ENCODE assay signal across 1 cellular context in the genomic region with DNA sequence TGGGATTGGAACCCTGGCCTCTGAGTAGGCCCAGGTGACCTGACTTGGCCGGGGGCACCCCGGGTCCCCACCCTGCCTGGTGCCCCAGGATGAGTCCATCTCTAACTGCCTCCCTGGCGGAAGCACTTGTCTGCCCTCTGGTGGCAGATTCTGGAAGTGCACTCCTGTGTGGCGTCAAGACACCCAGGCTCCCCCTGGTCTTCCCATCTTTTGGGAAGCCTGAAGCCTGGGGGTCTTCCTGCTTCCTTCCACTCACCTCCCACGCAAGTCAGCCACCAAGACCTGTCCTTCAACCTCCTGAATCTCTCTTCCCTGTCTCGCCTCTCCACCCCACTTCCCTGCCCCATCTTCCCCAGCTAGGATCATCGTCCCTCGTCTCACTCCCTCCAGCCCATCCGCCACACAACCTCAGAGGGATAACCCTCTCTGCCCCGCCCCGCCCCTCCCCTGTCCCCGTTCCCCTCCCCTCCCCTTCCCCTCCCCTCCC.
TF ChIP-seq lines count a peak whose summit lies in the region.

No MANE protein-coding gene starts in this region.

TF ChIP-seq in HEK293, 187 proteins besides CTCF, POLR2A, EP300 and RAD21 (continued from another document):
- TF ChIP-seq, protein P1, sequence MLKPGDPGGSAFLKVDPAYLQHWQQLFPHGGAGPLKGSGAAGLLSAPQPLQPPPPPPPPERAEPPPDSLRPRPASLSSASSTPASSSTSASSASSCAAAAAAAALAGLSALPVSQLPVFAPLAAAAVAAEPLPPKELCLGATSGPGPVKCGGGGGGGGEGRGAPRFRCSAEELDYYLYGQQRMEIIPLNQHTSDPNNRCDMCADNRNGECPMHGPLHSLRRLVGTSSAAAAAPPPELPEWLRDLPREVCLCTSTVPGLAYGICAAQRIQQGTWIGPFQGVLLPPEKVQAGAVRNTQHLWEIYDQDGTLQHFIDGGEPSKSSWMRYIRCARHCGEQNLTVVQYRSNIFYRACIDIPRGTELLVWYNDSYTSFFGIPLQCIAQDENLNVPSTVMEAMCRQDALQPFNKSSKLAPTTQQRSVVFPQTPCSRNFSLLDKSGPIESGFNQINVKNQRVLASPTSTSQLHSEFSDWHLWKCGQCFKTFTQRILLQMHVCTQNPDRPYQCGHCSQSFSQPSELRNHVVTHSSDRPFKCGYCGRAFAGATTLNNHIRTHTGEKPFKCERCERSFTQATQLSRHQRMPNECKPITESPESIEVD (tag by site-specific recombination; IDR thresholded peaks at IDR 0.05) = no peak
- TF ChIP-seq ZNF214 (tag by site-specific recombination; IDR thresholded peaks at IDR 0.05; ENCODE audit: borderline replicate concordance) (no peak), ZNF112 (tag by site-specific recombination; IDR thresholded peaks at IDR 0.05) (no peak), ZBTB1 (tag by site-specific recombination; IDR thresholded peaks at IDR 0.05) (no peak), RBAK (tag by site-specific recombination; IDR thresholded peaks at IDR 0.05) (no peak), ZIC2 (tag by site-specific recombination; IDR thresholded peaks at IDR 0.05) (no peak)
- TF ChIP-seq, protein P2, sequence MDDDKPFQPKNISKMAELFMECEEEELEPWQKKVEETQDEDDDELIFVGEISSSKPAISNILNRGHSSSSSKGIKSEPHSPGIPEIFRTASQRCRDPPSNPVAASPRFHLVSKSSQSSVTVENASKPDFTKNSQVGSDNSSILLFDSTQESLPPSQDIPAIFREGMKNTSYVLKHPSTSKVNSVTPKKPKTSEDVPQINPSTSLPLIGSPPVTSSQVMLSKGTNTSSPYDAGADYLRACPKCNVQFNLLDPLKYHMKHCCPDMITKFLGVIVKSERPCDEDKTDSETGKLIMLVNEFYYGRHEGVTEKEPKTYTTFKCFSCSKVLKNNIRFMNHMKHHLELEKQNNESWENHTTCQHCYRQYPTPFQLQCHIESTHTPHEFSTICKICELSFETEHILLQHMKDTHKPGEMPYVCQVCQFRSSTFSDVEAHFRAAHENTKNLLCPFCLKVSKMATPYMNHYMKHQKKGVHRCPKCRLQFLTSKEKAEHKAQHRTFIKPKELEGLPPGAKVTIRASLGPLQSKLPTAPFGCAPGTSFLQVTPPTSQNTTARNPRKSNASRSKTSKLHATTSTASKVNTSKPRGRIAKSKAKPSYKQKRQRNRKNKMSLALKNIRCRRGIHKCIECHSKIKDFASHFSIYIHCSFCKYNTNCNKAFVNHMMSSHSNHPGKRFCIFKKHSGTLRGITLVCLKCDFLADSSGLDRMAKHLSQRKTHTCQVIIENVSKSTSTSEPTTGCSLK (tag by site-specific recombination; IDR thresholded peaks at IDR 0.05) = no peak
- TF ChIP-seq, protein P3, sequence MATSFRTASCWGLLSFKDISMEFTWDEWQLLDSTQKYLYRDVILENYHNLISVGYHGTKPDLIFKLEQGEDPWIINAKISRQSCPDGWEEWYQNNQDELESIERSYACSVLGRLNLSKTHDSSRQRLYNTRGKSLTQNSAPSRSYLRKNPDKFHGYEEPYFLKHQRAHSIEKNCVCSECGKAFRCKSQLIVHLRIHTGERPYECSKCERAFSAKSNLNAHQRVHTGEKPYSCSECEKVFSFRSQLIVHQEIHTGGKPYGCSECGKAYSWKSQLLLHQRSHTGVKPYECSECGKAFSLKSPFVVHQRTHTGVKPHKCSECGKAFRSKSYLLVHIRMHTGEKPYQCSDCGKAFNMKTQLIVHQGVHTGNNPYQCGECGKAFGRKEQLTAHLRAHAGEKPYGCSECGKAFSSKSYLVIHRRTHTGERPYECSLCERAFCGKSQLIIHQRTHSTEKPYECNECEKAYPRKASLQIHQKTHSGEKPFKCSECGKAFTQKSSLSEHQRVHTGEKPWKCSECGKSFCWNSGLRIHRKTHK (tag by site-specific recombination; IDR thresholded peaks at IDR 0.05) = no peak
